ENCODE assay signal across 1 cellular context in the genomic region with DNA sequence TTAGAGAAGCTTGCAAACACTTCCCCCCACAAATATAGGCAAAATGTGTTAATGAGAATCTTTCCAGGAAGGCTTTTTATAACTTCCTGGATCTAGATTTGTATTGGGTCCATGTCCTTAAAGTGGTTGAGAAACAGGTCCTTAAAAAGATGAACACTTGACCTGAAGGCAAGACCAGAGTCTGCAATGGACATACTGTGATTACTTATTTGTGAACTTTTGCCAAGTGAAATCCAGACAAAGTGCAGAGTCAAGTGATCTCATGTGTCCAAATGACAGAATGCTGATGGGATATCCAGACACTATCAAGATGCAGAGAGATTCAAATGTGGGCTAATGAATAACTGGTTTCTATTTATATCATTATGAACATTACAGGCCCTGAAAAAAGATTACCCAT.
TF ChIP-seq lines count a peak whose summit lies in the region.

No MANE protein-coding gene starts in this region.

TF ChIP-seq in GM12878, 131 proteins besides CTCF, POLR2A, EP300 and RAD21:
- TF ChIP-seq ZNF207 (IDR thresholded peaks at IDR 0.05; ENCODE audit: borderline replicate concordance): no peak
- no peak for TF ChIP-seq EZH2 (IDR thresholded peaks at IDR 0.05; ENCODE audit: borderline replicate concordance, control insufficient read depth, low read depth, low read length)
- TF ChIP-seq MTA3 (IDR thresholded peaks at IDR 0.05; ENCODE audit: borderline replicate concordance, low read length): no peak
- TF ChIP-seq SRF (IDR thresholded peaks at IDR 0.05; ENCODE audit: low read depth in 2 of 2, low read length in 2 of 2): no peak
- no peak for TF ChIP-seq ZBED1 (IDR thresholded peaks at IDR 0.05; ENCODE audit: borderline replicate concordance)
- no peak for TF ChIP-seq RB1 (IDR thresholded peaks at IDR 0.05; ENCODE audit: borderline replicate concordance)
- TF ChIP-seq KLF5 (IDR thresholded peaks at IDR 0.05; ENCODE audit: partially characterized antibody): no peak
- TF ChIP-seq DPF2 (IDR thresholded peaks at IDR 0.05): no peak
- TF ChIP-seq, protein P1, sequence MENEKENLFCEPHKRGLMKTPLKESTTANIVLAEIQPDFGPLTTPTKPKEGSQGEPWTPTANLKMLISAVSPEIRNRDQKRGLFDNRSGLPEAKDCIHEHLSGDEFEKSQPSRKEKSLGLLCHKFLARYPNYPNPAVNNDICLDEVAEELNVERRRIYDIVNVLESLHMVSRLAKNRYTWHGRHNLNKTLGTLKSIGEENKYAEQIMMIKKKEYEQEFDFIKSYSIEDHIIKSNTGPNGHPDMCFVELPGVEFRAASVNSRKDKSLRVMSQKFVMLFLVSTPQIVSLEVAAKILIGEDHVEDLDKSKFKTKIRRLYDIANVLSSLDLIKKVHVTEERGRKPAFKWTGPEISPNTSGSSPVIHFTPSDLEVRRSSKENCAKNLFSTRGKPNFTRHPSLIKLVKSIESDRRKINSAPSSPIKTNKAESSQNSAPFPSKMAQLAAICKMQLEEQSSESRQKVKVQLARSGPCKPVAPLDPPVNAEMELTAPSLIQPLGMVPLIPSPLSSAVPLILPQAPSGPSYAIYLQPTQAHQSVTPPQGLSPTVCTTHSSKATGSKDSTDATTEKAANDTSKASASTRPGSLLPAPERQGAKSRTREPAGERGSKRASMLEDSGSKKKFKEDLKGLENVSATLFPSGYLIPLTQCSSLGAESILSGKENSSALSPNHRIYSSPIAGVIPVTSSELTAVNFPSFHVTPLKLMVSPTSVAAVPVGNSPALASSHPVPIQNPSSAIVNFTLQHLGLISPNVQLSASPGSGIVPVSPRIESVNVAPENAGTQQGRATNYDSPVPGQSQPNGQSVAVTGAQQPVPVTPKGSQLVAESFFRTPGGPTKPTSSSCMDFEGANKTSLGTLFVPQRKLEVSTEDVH (IDR thresholded peaks at IDR 0.05; ENCODE audit: low read depth, partially characterized antibody): no peak
- no peak for TF ChIP-seq STAT3 (IDR thresholded peaks at IDR 0.05; ENCODE audit: low read depth, low read length)
